ENCODE assay signal across 14 cellular contexts in the genomic region with DNA sequence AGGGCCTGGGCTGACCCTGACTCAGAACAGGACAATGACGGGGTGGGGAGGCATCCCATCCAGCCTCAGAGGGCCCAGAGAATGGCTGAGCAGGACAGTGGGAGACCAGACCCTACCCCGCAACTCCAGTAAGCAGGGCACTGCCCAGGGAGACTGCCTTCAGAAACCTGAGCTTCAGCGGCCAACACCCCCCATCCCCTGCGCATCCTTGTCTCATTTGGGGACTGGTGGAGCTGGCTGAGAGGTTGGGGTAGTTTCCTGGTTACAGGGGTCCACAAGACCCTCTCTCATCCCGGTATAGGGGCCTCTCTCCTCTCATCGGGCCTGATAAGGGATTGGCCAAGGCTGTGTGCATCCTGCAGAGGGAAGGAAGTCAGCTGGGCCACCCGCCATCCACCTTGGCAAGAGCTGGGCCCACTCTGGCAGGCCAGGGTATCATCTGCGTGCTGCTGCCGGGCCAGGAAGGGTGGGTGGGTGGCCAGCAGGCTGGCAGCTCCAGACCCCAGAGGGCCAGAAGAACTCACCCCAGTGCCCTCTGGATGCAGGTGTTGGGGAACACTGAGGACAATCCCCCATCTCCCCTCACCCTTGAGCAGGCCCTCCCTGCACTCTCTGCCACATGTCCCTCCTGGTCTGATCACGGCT.
A peak's percentile ranks its signal among the peaks of the same experiment; 100 is the strongest.
DNase-seq lines count a peak whose midpoint lies in the region; ATAC-seq and TF ChIP-seq lines count a peak whose summit lies in the region.
"Had no signal": no experiment of that assay in that cellular context is flagged by ENCODE, and none has a peak within 500 bp of the region (broad histone marks: within the 10 kb centered on the region; RNA-seq: fewer than 3 reads in every experiment).

No MANE protein-coding gene starts in this region.

- H3K9ac ChIP-seq in neuronal stem cell (ENCODE audit: low read depth, low read length, poor library complexity) = no peak overlapping the region

- H4K8ac ChIP-seq in neuronal stem cell (ENCODE audit: low read depth, low read length) = peak overlapping the region; percentile 89

- H2AFZ ChIP-seq in neuronal stem cell (ENCODE audit: low read length) = no peak overlapping the region
- H2AFZ ChIP-seq: GM23338 had no signal

- POLR2A ChIA-PET in activated CD8-positive, alpha-beta T cell treated with anti-CD3 and anti-CD28 coated beads, Interleukin-2, amount 10 ng/mL, durations not matched to agents 7 days and 5 days (lab: Charles Lee) = no interaction called here

- WGBS in neuronal stem cell (ENCODE audit: extremely low coverage in 2 of 2, insufficient read length in 2 of 2, insufficient replicate concordance in 1 of 2), 2 donors = no CpG with 5 or more reads among the region's 10 CpGs

- H3K4me1 ChIP-seq in neuronal stem cell (ENCODE audit: control insufficient read depth in 2 of 2, insufficient read depth in 1 of 2, low read depth in 1 of 2, low read length in 2 of 2) = peaks cover 7 to 9% of the 10 kb centered on the region in 2 donors
- H3K4me1 ChIP-seq in foreskin keratinocyte = no peaks in the 10 kb centered on the region

- peaks cover 1% of the 10 kb centered on the region for H3K79me1 ChIP-seq in neuronal stem cell (ENCODE audit: low read depth, low read length)

- ATAC-seq in natural killer cell treated with Interleukin-12 subunit alpha and Interleukin-12 subunit beta and Interleukin-15 and Interleukin-18, amount 100 ng/mL, for 72 hours = no peak
- ATAC-seq in natural killer cell = no peak
- ATAC-seq in foreskin keratinocyte = no peak
- ATAC-seq in activated CD8-positive, alpha-beta T cell treated with anti-CD3 and anti-CD28 coated beads, Interleukin-2, amount 10 ng/mL, durations not matched to agents 7 days and 5 days = no peak

- peak overlapping the region; percentile 82 for H3K14ac ChIP-seq in neuronal stem cell (ENCODE audit: low read length)

- no peak overlapping the region for H3K4me2 ChIP-seq in neuronal stem cell (ENCODE audit: insufficient read depth, low read length, poor library complexity, severe bottlenecking)
- H3K4me2 ChIP-seq: GM23338 had no signal

- no peak overlapping the region for H3K27ac Mint-ChIP-seq in natural killer cell treated with Interleukin-12 subunit alpha and Interleukin-12 subunit beta and Interleukin-15 and Interleukin-18, amount 100 ng/mL, for 72 hours
- no peak overlapping the region for H3K27ac Mint-ChIP-seq in natural killer cell
- no peak overlapping the region for H3K27ac Mint-ChIP-seq in activated CD8-positive, alpha-beta T cell treated with anti-CD3 and anti-CD28 coated beads, Interleukin-2, amount 10 ng/mL, durations not matched to agents 7 days and 5 days
- H3K27ac Mint-ChIP-seq: B cell, GM23338 had no signal

- CTCF ChIA-PET in activated CD8-positive, alpha-beta T cell treated with anti-CD3 and anti-CD28 coated beads, Interleukin-2, amount 10 ng/mL, durations not matched to agents 7 days and 5 days (lab: Charles Lee) = no interaction called here

- no peaks in the 10 kb centered on the region for H3K36me3 ChIP-seq in neuronal stem cell (replicated peaks in 1 of 2; ENCODE audit: control insufficient read depth in 2 of 2, insufficient read depth in 2 of 2, low read length in 2 of 2)

- H3K27me3 Mint-ChIP-seq in natural killer cell treated with Interleukin-12 subunit alpha and Interleukin-12 subunit beta and Interleukin-15 and Interleukin-18, amount 100 ng/mL, for 72 hours = no peaks in the 10 kb centered on the region
- no peaks in the 10 kb centered on the region for H3K27me3 Mint-ChIP-seq in natural killer cell (ENCODE audit: low read depth in 2 of 2)
- no peaks in the 10 kb centered on the region for H3K27me3 Mint-ChIP-seq in activated CD8-positive, alpha-beta T cell treated with anti-CD3 and anti-CD28 coated beads, Interleukin-2, amount 10 ng/mL, durations not matched to agents 7 days and 5 days (ENCODE audit: low read depth)
- H3K27me3 Mint-ChIP-seq: B cell had no signal

- no peak overlapping the region for H3K18ac ChIP-seq in neuronal stem cell (ENCODE audit: low read length)

- no peaks in the 10 kb centered on the region for H3K4me1 Mint-ChIP-seq in natural killer cell treated with Interleukin-12 subunit alpha and Interleukin-12 subunit beta and Interleukin-15 and Interleukin-18, amount 100 ng/mL, for 72 hours (ENCODE audit: low read depth in 2 of 2)
- H3K4me1 Mint-ChIP-seq in natural killer cell = no peaks in the 10 kb centered on the region
- no peaks in the 10 kb centered on the region for H3K4me1 Mint-ChIP-seq in activated CD8-positive, alpha-beta T cell treated with anti-CD3 and anti-CD28 coated beads, Interleukin-2, amount 10 ng/mL, durations not matched to agents 7 days and 5 days (ENCODE audit: low read depth)
- H3K4me1 Mint-ChIP-seq: B cell, GM23338 had no signal

- H2BK15ac ChIP-seq in neuronal stem cell (ENCODE audit: low read length) = no peak overlapping the region

- intact Hi-C loops in natural killer cell (cut with micrococcal nuclease) = no loop called here

- H2BK120ac ChIP-seq in neuronal stem cell (ENCODE audit: low read depth, low read length) = no peak overlapping the region

- H2AK5ac ChIP-seq in neuronal stem cell (ENCODE audit: low read depth, low read length) = peak overlapping the region; percentile 74

- H3K4ac ChIP-seq in neuronal stem cell (ENCODE audit: low read length) = no peak overlapping the region

- H3K23ac ChIP-seq in neuronal stem cell (ENCODE audit: low read depth, low read length, poor library complexity) = peak overlapping the region; percentile 25

- H3K4me3 ChIP-seq in neuronal stem cell (ENCODE audit: low read length in 2 of 2) = no peak overlapping the region
- H3K4me3 ChIP-seq: GM23338, K562 had no signal

- H3K27ac ChIP-seq in neuronal stem cell (replicated peaks; ENCODE audit: low read length) (no peak overlapping the region), foreskin keratinocyte (no peak overlapping the region)

- peak overlapping the region; percentile 53 for H2BK5ac ChIP-seq in neuronal stem cell (ENCODE audit: low read length)

- TF ChIP-seq CTCF in natural killer cell (IDR thresholded peaks at IDR 0.05) (no peak), foreskin keratinocyte (conservative IDR thresholded peaks at IDR 0.05) (no peak)

- no peaks in the 10 kb centered on the region for H3K27me3 ChIP-seq in neuronal stem cell (ENCODE audit: control insufficient read depth in 3 of 3, insufficient read depth in 3 of 3, low read depth in 1 of 3, low read length in 3 of 3)
- no peaks in the 10 kb centered on the region for H3K27me3 ChIP-seq in foreskin keratinocyte

- H3K36me3 Mint-ChIP-seq in natural killer cell treated with Interleukin-12 subunit alpha and Interleukin-12 subunit beta and Interleukin-15 and Interleukin-18, amount 100 ng/mL, for 72 hours = no peaks in the 10 kb centered on the region
- H3K36me3 Mint-ChIP-seq in natural killer cell = no peaks in the 10 kb centered on the region
- no peaks in the 10 kb centered on the region for H3K36me3 Mint-ChIP-seq in activated CD8-positive, alpha-beta T cell treated with anti-CD3 and anti-CD28 coated beads, Interleukin-2, amount 10 ng/mL, durations not matched to agents 7 days and 5 days (ENCODE audit: low read depth)

- no peaks in the 10 kb centered on the region for H3K9me3 ChIP-seq in neuronal stem cell (replicated peaks in 1 of 2; ENCODE audit: control insufficient read depth in 2 of 2, insufficient read depth in 1 of 2, low read depth in 1 of 2, low read length in 2 of 2)

- H3K4me3 Mint-ChIP-seq in natural killer cell treated with Interleukin-12 subunit alpha and Interleukin-12 subunit beta and Interleukin-15 and Interleukin-18, amount 100 ng/mL, for 72 hours = no peak overlapping the region
- no peak overlapping the region for H3K4me3 Mint-ChIP-seq in natural killer cell
- no peak overlapping the region for H3K4me3 Mint-ChIP-seq in activated CD8-positive, alpha-beta T cell treated with anti-CD3 and anti-CD28 coated beads, Interleukin-2, amount 10 ng/mL, durations not matched to agents 7 days and 5 days
- H3K4me3 Mint-ChIP-seq: B cell, GM23338 had no signal

- no peaks in the 10 kb centered on the region for H3K9me3 Mint-ChIP-seq in natural killer cell treated with Interleukin-12 subunit alpha and Interleukin-12 subunit beta and Interleukin-15 and Interleukin-18, amount 100 ng/mL, for 72 hours
- H3K9me3 Mint-ChIP-seq in natural killer cell = no peaks in the 10 kb centered on the region
- H3K9me3 Mint-ChIP-seq in activated CD8-positive, alpha-beta T cell treated with anti-CD3 and anti-CD28 coated beads, Interleukin-2, amount 10 ng/mL, durations not matched to agents 7 days and 5 days (ENCODE audit: insufficient read depth) = no peaks in the 10 kb centered on the region
- H3K9me3 Mint-ChIP-seq: GM23338 had no signal

- DNase-seq in natural killer cell treated with Interleukin-12 subunit alpha and Interleukin-12 subunit beta and Interleukin-15 and Interleukin-18, amount 100 ng/mL, for 72 hours (ENCODE audit: low spot score) = peak; percentile 35
- DNase-seq in natural killer cell = no peak
- DNase-seq in cerebellum (ENCODE audit: low spot score) = peak; percentile 47
- no peak for DNase-seq in neuronal stem cell (ENCODE audit: low spot score)
- DNase-seq in SHP77 treated with DMSO at 0.1 percent for 48 hours (lab: John Stamatoyannopoulos, UW) = no peak
- no peak for DNase-seq in foreskin keratinocyte
- DNase-seq in activated CD8-positive, alpha-beta T cell treated with anti-CD3 and anti-CD28 coated beads, Interleukin-2, amount 10 ng/mL, durations not matched to agents 7 days and 5 days = no peak
- DNase-seq in DMS53 (lab: John Stamatoyannopoulos, UW) = no peak
- DNase-seq: COR-L47, NCI-H446 treated with DMSO at 0.1 percent for 48 hours, NCI-H69 had no signal

- H2BK12ac ChIP-seq in neuronal stem cell (ENCODE audit: low read length) = no peak overlapping the region

- H4K91ac ChIP-seq in neuronal stem cell (ENCODE audit: low read depth, low read length, poor library complexity) = no peak overlapping the region

Comparison
In these comparisons a context has a peak if more than half of its experiments do, and no peak if none do; other contexts are left out.
1. DNase-seq: peak in natural killer cell treated with Interleukin-12 subunit alpha and Interleukin-12 subunit beta and Interleukin-15 and Interleukin-18, amount 100 ng/mL, for 72 hours (single experiment) and cerebellum (single experiment); none in natural killer cell (single experiment), neuronal stem cell (single experiment), SHP77 treated with DMSO at 0.1 percent for 48 hours (single experiment), foreskin keratinocyte (0 of 2), activated CD8-positive, alpha-beta T cell treated with anti-CD3 and anti-CD28 coated beads, Interleukin-2, amount 10 ng/mL, durations not matched to agents 7 days and 5 days (single experiment) and DMS53 (single experiment).